Comparison of ENCODE assay signal across 1 cellular context in the genomic region with DNA sequence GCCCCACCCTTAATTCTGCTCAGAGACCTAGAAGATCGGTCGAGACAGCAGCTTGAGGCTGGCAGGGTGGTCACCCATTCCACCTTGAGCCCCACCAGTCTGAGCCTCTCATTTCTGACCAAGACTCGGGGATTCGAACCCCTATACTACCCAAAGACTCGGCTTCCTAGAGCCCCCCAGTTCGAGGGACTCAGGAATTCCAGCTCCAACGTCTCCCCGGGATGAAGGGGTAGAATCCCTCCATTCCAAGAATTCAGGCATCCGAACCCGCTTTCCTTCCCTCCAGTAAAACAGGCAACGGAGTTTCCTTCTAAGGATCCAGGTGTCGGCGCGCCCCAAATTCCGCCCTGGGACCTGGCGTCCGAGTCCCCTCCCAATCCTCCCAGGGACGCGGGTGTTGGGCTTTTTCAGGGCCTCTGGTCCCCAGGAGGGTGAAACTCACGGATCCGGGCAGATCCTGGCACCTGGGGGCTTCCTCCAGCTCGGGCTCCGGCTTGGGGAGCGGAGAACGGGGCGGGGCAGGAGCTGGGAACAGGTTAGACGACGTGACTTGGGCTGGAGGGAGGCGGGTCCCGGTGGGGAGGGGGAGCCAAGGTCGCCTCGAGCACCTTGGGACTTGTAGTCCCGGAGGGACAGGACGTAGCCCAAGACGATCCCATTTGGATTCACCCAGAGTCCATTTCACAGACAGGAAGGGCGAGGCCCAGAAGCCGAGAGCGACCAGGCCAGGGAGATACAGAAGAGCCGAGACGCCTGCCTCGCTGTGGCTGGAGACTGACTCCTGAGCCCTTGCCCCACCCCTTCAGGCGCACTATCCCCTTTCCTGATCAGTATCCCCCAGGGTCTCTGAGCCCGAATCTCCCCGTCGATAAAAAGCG.
TF ChIP-seq lines count a peak whose summit lies in the region.

A gene with protein sequence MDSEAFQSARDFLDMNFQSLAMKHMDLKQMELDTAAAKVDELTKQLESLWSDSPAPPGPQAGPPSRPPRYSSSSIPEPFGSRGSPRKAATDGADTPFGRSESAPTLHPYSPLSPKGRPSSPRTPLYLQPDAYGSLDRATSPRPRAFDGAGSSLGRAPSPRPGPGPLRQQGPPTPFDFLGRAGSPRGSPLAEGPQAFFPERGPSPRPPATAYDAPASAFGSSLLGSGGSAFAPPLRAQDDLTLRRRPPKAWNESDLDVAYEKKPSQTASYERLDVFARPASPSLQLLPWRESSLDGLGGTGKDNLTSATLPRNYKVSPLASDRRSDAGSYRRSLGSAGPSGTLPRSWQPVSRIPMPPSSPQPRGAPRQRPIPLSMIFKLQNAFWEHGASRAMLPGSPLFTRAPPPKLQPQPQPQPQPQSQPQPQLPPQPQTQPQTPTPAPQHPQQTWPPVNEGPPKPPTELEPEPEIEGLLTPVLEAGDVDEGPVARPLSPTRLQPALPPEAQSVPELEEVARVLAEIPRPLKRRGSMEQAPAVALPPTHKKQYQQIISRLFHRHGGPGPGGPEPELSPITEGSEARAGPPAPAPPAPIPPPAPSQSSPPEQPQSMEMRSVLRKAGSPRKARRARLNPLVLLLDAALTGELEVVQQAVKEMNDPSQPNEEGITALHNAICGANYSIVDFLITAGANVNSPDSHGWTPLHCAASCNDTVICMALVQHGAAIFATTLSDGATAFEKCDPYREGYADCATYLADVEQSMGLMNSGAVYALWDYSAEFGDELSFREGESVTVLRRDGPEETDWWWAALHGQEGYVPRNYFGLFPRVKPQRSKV (minus strand): TSS at position 513 of the 878 bp plus-strand sequence. CDS start 6,751 bp downstream, outside the sequence.

TF ChIP-seq in HepG2, 621 proteins besides CTCF, POLR2A, EP300 and RAD21 (continued from another document and continues in another):
- TF ChIP-seq, protein P1, sequence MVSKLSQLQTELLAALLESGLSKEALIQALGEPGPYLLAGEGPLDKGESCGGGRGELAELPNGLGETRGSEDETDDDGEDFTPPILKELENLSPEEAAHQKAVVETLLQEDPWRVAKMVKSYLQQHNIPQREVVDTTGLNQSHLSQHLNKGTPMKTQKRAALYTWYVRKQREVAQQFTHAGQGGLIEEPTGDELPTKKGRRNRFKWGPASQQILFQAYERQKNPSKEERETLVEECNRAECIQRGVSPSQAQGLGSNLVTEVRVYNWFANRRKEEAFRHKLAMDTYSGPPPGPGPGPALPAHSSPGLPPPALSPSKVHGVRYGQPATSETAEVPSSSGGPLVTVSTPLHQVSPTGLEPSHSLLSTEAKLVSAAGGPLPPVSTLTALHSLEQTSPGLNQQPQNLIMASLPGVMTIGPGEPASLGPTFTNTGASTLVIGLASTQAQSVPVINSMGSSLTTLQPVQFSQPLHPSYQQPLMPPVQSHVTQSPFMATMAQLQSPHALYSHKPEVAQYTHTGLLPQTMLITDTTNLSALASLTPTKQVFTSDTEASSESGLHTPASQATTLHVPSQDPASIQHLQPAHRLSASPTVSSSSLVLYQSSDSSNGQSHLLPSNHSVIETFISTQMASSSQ (IDR thresholded peaks at IDR 0.05; ENCODE audit: low read depth) = no peak
- TF ChIP-seq, protein P1 (CRISPR knock-in tag; IDR thresholded peaks at IDR 0.05; ENCODE audit: borderline replicate concordance) = no peak; the same call in 1 of the 2 replicates
- TF ChIP-seq ZNF543 (CRISPR knock-in tag; IDR thresholded peaks at IDR 0.05) (0 out of 2 replicates have a peak, but pooled peaks have one; percentile 23), ZNF768 (CRISPR knock-in tag; IDR thresholded peaks at IDR 0.05) (peak; percentile 56; the same call in 1 of the 2 replicates), SUZ12 (IDR thresholded peaks at IDR 0.05; ENCODE audit: low read depth, low read length) (peak; percentile 28; the same call in 1 of the 2 replicates), ZNF556 (CRISPR knock-in tag; IDR thresholded peaks at IDR 0.05; ENCODE audit: borderline replicate concordance) (peak; percentile 81), HNF4G (IDR thresholded peaks at IDR 0.05; ENCODE audit: borderline replicate concordance, low read depth, low read length) (0 out of 2 replicates have a peak, but pooled peaks have one; percentile 2), HNF4G (CRISPR knock-in tag; IDR thresholded peaks at IDR 0.05; ENCODE audit: borderline replicate concordance, low read depth) (no peak), AHR (CRISPR knock-in tag; IDR thresholded peaks at IDR 0.05) (no peak), WIZ (CRISPR knock-in tag; IDR thresholded peaks at IDR 0.05) (no peak), ZNF75D (CRISPR knock-in tag; IDR thresholded peaks at IDR 0.05; ENCODE audit: borderline replicate concordance) (no peak), ZNF883 (CRISPR knock-in tag; IDR thresholded peaks at IDR 0.05; ENCODE audit: not compliant biosample characterization) (no peak), SMAD9 (CRISPR knock-in tag; IDR thresholded peaks at IDR 0.05) (no peak), SNAI1 (CRISPR knock-in tag; IDR thresholded peaks at IDR 0.05; ENCODE audit: borderline replicate concordance) (0 out of 2 replicates have a peak, but pooled peaks have one; percentile 33), MTA1 (CRISPR knock-in tag; IDR thresholded peaks at IDR 0.05; ENCODE audit: borderline replicate concordance) (peak; percentile 60; the same call in 1 of the 2 replicates), TOPORS (CRISPR knock-in tag; IDR thresholded peaks at IDR 0.05) (no peak), ZSCAN29 (CRISPR knock-in tag; conservative IDR thresholded peaks at IDR 0.05) (peak; percentile 19; the same call in 1 of the 2 replicates)
- TF ChIP-seq, protein P2, sequence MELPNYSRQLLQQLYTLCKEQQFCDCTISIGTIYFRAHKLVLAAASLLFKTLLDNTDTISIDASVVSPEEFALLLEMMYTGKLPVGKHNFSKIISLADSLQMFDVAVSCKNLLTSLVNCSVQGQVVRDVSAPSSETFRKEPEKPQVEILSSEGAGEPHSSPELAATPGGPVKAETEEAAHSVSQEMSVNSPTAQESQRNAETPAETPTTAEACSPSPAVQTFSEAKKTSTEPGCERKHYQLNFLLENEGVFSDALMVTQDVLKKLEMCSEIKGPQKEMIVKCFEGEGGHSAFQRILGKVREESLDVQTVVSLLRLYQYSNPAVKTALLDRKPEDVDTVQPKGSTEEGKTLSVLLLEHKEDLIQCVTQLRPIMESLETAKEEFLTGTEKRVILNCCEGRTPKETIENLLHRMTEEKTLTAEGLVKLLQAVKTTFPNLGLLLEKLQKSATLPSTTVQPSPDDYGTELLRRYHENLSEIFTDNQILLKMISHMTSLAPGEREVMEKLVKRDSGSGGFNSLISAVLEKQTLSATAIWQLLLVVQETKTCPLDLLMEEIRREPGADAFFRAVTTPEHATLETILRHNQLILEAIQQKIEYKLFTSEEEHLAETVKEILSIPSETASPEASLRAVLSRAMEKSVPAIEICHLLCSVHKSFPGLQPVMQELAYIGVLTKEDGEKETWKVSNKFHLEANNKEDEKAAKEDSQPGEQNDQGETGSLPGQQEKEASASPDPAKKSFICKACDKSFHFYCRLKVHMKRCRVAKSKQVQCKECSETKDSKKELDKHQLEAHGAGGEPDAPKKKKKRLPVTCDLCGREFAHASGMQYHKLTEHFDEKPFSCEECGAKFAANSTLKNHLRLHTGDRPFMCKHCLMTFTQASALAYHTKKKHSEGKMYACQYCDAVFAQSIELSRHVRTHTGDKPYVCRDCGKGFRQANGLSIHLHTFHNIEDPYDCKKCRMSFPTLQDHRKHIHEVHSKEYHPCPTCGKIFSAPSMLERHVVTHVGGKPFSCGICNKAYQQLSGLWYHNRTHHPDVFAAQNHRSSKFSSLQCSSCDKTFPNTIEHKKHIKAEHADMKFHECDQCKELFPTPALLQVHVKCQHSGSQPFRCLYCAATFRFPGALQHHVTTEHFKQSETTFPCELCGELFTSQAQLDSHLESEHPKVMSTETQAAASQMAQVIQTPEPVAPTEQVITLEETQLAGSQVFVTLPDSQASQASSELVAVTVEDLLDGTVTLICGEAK (IDR thresholded peaks at IDR 0.05) = no peak
- TF ChIP-seq, protein P2 (CRISPR knock-in tag; IDR thresholded peaks at IDR 0.05) = peak; percentile 5; the same call in 1 of the 2 replicates
- TF ChIP-seq, protein P3, sequence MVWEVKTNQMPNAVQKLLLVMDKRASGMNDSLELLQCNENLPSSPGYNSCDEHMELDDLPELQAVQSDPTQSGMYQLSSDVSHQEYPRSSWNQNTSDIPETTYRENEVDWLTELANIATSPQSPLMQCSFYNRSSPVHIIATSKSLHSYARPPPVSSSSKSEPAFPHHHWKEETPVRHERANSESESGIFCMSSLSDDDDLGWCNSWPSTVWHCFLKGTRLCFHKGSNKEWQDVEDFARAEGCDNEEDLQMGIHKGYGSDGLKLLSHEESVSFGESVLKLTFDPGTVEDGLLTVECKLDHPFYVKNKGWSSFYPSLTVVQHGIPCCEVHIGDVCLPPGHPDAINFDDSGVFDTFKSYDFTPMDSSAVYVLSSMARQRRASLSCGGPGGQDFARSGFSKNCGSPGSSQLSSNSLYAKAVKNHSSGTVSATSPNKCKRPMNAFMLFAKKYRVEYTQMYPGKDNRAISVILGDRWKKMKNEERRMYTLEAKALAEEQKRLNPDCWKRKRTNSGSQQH (CRISPR knock-in tag; IDR thresholded peaks at IDR 0.05; ENCODE audit: low read depth) = no peak
- TF ChIP-seq, protein P4, sequence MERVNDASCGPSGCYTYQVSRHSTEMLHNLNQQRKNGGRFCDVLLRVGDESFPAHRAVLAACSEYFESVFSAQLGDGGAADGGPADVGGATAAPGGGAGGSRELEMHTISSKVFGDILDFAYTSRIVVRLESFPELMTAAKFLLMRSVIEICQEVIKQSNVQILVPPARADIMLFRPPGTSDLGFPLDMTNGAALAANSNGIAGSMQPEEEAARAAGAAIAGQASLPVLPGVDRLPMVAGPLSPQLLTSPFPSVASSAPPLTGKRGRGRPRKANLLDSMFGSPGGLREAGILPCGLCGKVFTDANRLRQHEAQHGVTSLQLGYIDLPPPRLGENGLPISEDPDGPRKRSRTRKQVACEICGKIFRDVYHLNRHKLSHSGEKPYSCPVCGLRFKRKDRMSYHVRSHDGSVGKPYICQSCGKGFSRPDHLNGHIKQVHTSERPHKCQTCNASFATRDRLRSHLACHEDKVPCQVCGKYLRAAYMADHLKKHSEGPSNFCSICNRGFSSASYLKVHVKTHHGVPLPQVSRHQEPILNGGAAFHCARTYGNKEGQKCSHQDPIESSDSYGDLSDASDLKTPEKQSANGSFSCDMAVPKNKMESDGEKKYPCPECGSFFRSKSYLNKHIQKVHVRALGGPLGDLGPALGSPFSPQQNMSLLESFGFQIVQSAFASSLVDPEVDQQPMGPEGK (CRISPR knock-in tag; IDR thresholded peaks at IDR 0.05) = peak; percentile 58
- TF ChIP-seq, protein P5, sequence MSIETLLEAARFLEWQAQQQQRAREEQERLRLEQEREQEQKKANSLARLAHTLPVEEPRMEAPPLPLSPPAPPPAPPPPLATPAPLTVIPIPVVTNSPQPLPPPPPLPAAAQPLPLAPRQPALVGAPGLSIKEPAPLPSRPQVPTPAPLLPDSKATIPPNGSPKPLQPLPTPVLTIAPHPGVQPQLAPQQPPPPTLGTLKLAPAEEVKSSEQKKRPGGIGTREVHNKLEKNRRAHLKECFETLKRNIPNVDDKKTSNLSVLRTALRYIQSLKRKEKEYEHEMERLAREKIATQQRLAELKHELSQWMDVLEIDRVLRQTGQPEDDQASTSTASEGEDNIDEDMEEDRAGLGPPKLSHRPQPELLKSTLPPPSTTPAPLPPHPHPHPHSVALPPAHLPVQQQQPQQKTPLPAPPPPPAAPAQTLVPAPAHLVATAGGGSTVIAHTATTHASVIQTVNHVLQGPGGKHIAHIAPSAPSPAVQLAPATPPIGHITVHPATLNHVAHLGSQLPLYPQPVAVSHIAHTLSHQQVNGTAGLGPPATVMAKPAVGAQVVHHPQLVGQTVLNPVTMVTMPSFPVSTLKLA (IDR thresholded peaks at IDR 0.05) = no peak
- TF ChIP-seq, protein P6, sequence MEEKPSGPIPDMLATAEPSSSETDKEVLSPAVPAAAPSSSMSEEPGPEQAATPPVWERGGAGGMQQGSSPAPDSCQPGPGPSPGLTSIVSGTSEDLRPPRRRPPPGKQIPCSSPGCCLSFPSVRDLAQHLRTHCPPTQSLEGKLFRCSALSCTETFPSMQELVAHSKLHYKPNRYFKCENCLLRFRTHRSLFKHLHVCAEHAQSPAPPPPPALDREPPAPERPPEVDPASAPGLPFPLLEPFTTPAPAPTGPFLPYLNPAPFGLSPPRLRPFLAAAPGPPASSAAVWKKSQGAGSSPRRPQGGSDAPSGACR (CRISPR knock-in tag; IDR thresholded peaks at IDR 0.05) = no peak
